Comparison of ENCODE assay signal across 1 cellular context in the genomic region with DNA sequence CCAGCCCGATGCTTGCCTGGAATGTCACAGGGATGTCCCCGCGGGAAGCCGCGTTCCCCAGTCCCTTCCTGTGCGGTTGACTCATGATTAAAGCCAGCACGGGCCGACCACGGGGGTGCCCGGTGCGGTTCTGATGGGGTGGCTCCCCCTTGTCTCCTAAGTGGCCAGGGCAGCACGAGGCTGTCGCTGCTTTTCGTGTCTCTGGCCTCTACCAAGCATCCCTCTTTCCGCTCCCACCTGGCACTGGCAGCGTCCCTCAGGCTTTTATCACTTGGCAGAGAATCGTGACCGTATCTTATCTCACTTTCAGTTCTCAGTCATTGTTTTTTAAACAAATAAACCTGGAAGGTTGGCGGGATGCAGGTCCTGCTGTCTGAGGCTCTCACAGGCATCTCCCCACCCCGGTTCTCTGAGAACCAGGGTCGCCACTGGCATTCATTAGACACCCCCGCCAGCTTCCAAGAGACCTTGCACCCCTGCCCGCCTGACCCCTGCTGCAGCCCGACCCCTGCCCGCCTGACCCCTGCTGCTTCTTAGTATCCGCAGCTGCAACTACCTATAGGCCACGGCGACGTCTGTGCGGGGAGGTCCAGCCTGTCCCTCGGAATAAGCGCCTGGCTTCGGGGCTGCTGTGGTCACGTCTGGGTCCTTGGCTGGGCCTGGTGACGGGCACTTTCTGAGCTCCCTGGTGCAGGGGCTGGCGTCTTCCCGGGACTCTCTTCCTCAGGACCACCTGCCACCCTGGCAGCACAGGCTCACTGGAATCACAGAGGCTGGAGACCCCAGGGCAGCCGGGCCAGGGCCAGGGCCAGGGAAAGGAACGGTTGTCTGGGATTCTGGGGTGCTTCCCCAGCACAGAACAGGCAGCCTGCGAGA.
TF ChIP-seq lines count a peak whose summit lies in the region.

No MANE protein-coding gene starts in this region.

TF ChIP-seq in HEK293, 187 proteins besides CTCF, POLR2A, EP300 and RAD21 (continued from another document):
- TF ChIP-seq, protein P1, sequence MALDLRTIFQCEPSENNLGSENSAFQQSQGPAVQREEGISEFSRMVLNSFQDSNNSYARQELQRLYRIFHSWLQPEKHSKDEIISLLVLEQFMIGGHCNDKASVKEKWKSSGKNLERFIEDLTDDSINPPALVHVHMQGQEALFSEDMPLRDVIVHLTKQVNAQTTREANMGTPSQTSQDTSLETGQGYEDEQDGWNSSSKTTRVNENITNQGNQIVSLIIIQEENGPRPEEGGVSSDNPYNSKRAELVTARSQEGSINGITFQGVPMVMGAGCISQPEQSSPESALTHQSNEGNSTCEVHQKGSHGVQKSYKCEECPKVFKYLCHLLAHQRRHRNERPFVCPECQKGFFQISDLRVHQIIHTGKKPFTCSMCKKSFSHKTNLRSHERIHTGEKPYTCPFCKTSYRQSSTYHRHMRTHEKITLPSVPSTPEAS (tag by site-specific recombination; IDR thresholded peaks at IDR 0.05), result no peak
- TF ChIP-seq ZNF169 (tag by site-specific recombination; IDR thresholded peaks at IDR 0.05) (no peak), ZNF394 (tag by site-specific recombination; IDR thresholded peaks at IDR 0.05; ENCODE audit: borderline replicate concordance) (no peak), ZNF629 (tag by site-specific recombination; IDR thresholded peaks at IDR 0.05) (peak; percentile 42)
